Comparison of ENCODE assay signal across 8 cellular contexts in genomic region chr13:99981115-99982020, GRCh38. TPM values are rescaled to one million over a fixed set of nuclear protein-coding genes. Genes with fewer than 3 reads are reported as not detected.
A peak's percentile ranks its signal among the peaks of the same experiment; 100 is the strongest.
DNase-seq lines count a peak whose midpoint lies in the region; ATAC-seq and TF ChIP-seq lines count a peak whose summit lies in the region.

Gene ZIC2, plus strand, starts transcription at chr13:99981784. Its CDS starts 281 bp downstream, at chr13:99982065.

- H3K27ac ChIP-seq in DOHH2 (ENCODE audit: low read depth, low read length) = no peak within 1 kb of the TSS
- peak within 1 kb of the TSS; percentile 67 for H3K27ac ChIP-seq in KOPT-K1 (ENCODE audit: low read depth, low read length, poor library complexity, severe bottlenecking)
- peak within 1 kb of the TSS; percentile 85 for H3K27ac ChIP-seq in neural cell (ENCODE audit: low read length)

- H3K27me3 ChIP-seq in DOHH2 (ENCODE audit: control insufficient read depth, low read length) = peaks cover 26% of the 10 kb centered on the region
- peaks cover 31% of the 10 kb centered on the region for H3K27me3 ChIP-seq in neural cell (ENCODE audit: insufficient read depth, low read depth, low read length)

- H3K27me3 Mint-ChIP-seq in T-helper 17 cell = peaks cover 50% of the 10 kb centered on the region

- H3K4me1 Mint-ChIP-seq in T-helper 17 cell = peaks cover 11% of the 10 kb centered on the region

- DNase-seq in T-helper 17 cell (peak in 1 of 3 donors; percentile 20), amniotic stem cell (lab: John Stamatoyannopoulos, UW) (no peak)

- peak within 1 kb of the TSS; percentile 95 for H3K27ac Mint-ChIP-seq in T-helper 17 cell

- H4K20me1 ChIP-seq in DOHH2 (ENCODE audit: control insufficient read depth, insufficient read depth, low read depth, low read length) = no peaks in the 10 kb centered on the region
- H4K20me1 ChIP-seq in neural cell (ENCODE audit: insufficient read depth) = peaks cover 26% of the 10 kb centered on the region

- H3K36me3 ChIP-seq in DOHH2 (ENCODE audit: control insufficient read depth, low read length) (no peaks in the 10 kb centered on the region), KOPT-K1 (ENCODE audit: insufficient read depth, low read length) (no peaks in the 10 kb centered on the region), neural cell (ENCODE audit: insufficient read depth, low read length) (no peaks in the 10 kb centered on the region)

- H3K4me2 ChIP-seq in DOHH2 (ENCODE audit: low read length) = peak within 1 kb of the TSS; percentile 62
- H3K4me2 ChIP-seq in neural cell (ENCODE audit: low read length) = peak within 1 kb of the TSS; percentile 80

- H2AFZ ChIP-seq in neural cell (ENCODE audit: low read depth, low read length) = no peak within 1 kb of the TSS

- H3K9ac ChIP-seq in neural cell (ENCODE audit: low read length) = peak within 1 kb of the TSS; percentile 87

- peak within 1 kb of the TSS; percentile 83 for H3K4me3 Mint-ChIP-seq in T-helper 17 cell

- H3K9me2 ChIP-seq in DOHH2 (replicated peaks; ENCODE audit: control insufficient read depth, low read length) (no peaks in the 10 kb centered on the region), neural cell (ENCODE audit: insufficient read depth, low read length) (no peaks in the 10 kb centered on the region)

- no peak for TF ChIP-seq CTCF in DOHH2 (IDR thresholded peaks at IDR 0.05; ENCODE audit: low read depth, low read length, poor library complexity, severe bottlenecking)
- peak; percentile 30 for TF ChIP-seq CTCF in neural cell (IDR thresholded peaks at IDR 0.05; ENCODE audit: poor library complexity, severe bottlenecking)

- TF ChIP-seq RAD21 in neural cell (conservative IDR thresholded peaks at IDR 0.05) = no peak

- no peaks in the 10 kb centered on the region for H3K79me2 ChIP-seq in DOHH2 (ENCODE audit: control insufficient read depth, low read length)
- H3K79me2 ChIP-seq in neural cell (replicated peaks; ENCODE audit: insufficient read depth, low read length) = peaks cover 73% of the 10 kb centered on the region

- ATAC-seq in T-helper 17 cell (peak; percentile 16), esophagus mucosa (peak; percentile 46), HG02759 (IDR thresholded peaks at IDR 0.05; ENCODE audit: unreplicated experiment) (no peak), GM19395 (IDR thresholded peaks at IDR 0.05; ENCODE audit: unreplicated experiment) (no peak)

- H3K36me3 Mint-ChIP-seq in T-helper 17 cell (ENCODE audit: low read depth) = peaks cover 6% of the 10 kb centered on the region

- H3K9me3 ChIP-seq in DOHH2 (ENCODE audit: control insufficient read depth, insufficient read depth, low read length) (no peaks in the 10 kb centered on the region), KOPT-K1 (ENCODE audit: insufficient read depth, low read length, poor library complexity, severe bottlenecking) (peaks cover 11% of the 10 kb centered on the region), T-helper 17 cell (ENCODE audit: control insufficient read depth, low read length, poor library complexity, severe bottlenecking) (peaks cover 21% of the 10 kb centered on the region), neural cell (ENCODE audit: low read length) (no peaks in the 10 kb centered on the region)

- no peaks in the 10 kb centered on the region for H3K4me1 ChIP-seq in DOHH2 (ENCODE audit: control insufficient read depth, low read length)

- H3F3A ChIP-seq in DOHH2 (ENCODE audit: control insufficient read depth, insufficient read depth) = no peaks in the 10 kb centered on the region
- H3F3A ChIP-seq in neural cell (ENCODE audit: insufficient read depth, low read length, poor library complexity, severe bottlenecking) = peaks cover 2% of the 10 kb centered on the region

- TF ChIP-seq EP300 in neural cell (conservative IDR thresholded peaks at IDR 0.05; ENCODE audit: poor library complexity, severe bottlenecking) = peak; percentile 53

- peak within 1 kb of the TSS; percentile 64 for H3K4me3 ChIP-seq in DOHH2 (ENCODE audit: low read length)
- peak within 1 kb of the TSS; percentile 93 for H3K4me3 ChIP-seq in neural cell (ENCODE audit: low read length)

TF ChIP-seq in neural cell, 6 proteins besides CTCF, POLR2A, EP300 and RAD21:
- TF ChIP-seq, protein P1, sequence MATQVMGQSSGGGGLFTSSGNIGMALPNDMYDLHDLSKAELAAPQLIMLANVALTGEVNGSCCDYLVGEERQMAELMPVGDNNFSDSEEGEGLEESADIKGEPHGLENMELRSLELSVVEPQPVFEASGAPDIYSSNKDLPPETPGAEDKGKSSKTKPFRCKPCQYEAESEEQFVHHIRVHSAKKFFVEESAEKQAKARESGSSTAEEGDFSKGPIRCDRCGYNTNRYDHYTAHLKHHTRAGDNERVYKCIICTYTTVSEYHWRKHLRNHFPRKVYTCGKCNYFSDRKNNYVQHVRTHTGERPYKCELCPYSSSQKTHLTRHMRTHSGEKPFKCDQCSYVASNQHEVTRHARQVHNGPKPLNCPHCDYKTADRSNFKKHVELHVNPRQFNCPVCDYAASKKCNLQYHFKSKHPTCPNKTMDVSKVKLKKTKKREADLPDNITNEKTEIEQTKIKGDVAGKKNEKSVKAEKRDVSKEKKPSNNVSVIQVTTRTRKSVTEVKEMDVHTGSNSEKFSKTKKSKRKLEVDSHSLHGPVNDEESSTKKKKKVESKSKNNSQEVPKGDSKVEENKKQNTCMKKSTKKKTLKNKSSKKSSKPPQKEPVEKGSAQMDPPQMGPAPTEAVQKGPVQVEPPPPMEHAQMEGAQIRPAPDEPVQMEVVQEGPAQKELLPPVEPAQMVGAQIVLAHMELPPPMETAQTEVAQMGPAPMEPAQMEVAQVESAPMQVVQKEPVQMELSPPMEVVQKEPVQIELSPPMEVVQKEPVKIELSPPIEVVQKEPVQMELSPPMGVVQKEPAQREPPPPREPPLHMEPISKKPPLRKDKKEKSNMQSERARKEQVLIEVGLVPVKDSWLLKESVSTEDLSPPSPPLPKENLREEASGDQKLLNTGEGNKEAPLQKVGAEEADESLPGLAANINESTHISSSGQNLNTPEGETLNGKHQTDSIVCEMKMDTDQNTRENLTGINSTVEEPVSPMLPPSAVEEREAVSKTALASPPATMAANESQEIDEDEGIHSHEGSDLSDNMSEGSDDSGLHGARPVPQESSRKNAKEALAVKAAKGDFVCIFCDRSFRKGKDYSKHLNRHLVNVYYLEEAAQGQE (IDR thresholded peaks at IDR 0.05; ENCODE audit: borderline replicate concordance) = peak; percentile 69
- TF ChIP-seq MXI1 (conservative IDR thresholded peaks at IDR 0.05; ENCODE audit: poor library complexity, severe bottlenecking) (peak; percentile 55), SMC3 (conservative IDR thresholded peaks at IDR 0.05; ENCODE audit: poor library complexity) (no peak), EZH2 (IDR thresholded peaks at IDR 0.05; ENCODE audit: borderline replicate concordance, insufficient read depth, low read length, poor library complexity, severe bottlenecking) (no peak), TAF1 (IDR thresholded peaks at IDR 0.05; ENCODE audit: low read depth) (peak; percentile 84), POLR2AphosphoS5 (IDR thresholded peaks at IDR 0.05) (peak; percentile 89)

RNA-seq across cellular contexts. Expression of gene ZIC2, which starts in this region (rescaled TPM):
- total RNA-seq in T-helper 17 cell (not detected), esophagus mucosa (0.04 TPM)
- 10.6 and 13.8 TPM in 2 replicates for polyA plus RNA-seq in neural cell
- polyA minus RNA-seq in neural cell = 16.1 and 17.2 TPM in 2 replicates

Comparison
In these comparisons a context has a peak if more than half of its experiments do, and no peak if none do; other contexts are left out.
1. Peak in ATAC-seq in T-helper 17 cell; RNA of the gene not detected or under 1 TPM.
2. Peak in ATAC-seq in esophagus mucosa; RNA of the gene not detected or under 1 TPM.